9 cellular contexts compared by ENCODE assay signal in the genomic region with DNA sequence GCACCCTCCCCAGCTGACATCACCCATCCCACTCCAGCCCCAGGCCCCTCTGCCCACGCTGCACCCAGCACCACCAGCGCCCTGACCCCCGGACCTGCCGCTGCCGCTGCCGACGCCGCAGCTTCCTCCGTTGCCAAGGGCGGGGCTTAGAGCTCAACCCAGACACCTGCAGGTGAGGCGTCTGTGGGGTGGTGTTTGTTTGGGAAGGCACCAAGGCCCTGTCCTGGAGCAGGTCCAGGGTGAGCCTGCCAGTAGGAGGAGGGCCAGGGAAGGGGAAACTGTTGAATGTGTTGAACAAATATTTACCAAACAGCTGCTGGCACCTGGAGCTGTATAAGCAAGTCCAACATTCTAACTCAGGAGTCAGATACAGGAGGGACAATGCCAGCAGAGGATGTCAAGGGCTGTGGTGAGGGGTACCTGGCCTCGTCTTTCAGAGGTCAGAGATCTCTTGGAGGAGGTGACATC. TPM values are rescaled to one million over a fixed set of nuclear protein-coding genes. Genes with fewer than 3 reads are reported as not detected.
A peak's percentile ranks its signal among the peaks of the same experiment; 100 is the strongest.
DNase-seq lines count a peak whose midpoint lies in the region; ATAC-seq and TF ChIP-seq lines count a peak whose summit lies in the region.
"Had no signal": no experiment of that assay in that cellular context is flagged by ENCODE, and none has a peak within 500 bp of the region (broad histone marks: within the 10 kb centered on the region; RNA-seq: fewer than 3 reads in every experiment).

No MANE protein-coding gene starts in this region.

- no peaks in the 10 kb centered on the region for H3K27me3 Mint-ChIP-seq in CD8-positive, alpha-beta T cell (ENCODE audit: low read depth)
- H3K27me3 Mint-ChIP-seq in activated naive CD8-positive, alpha-beta T cell treated with anti-CD3 and anti-CD28 coated beads, Interleukin-2, amount 10 ng/mL, durations not matched to agents 7 days and 5 days, result no peaks in the 10 kb centered on the region

- H3K4me3 Mint-ChIP-seq in CD8-positive, alpha-beta T cell, result no peak overlapping the region
- no peak overlapping the region for H3K4me3 Mint-ChIP-seq in activated naive CD8-positive, alpha-beta T cell treated with anti-CD3 and anti-CD28 coated beads, Interleukin-2, amount 10 ng/mL, durations not matched to agents 7 days and 5 days

- no peak overlapping the region for H3K4me3 ChIP-seq in CD8-positive, alpha-beta T cell (ENCODE audit: low read depth, low read length)
- no peak overlapping the region for H3K4me3 ChIP-seq in muscle layer of duodenum (ENCODE audit: low read depth in 1 of 2, low read length in 2 of 2)
- H3K4me3 ChIP-seq in tibial artery, result no peak overlapping the region

- no peaks in the 10 kb centered on the region for H3K27me3 ChIP-seq in CD8-positive, alpha-beta T cell (ENCODE audit: insufficient read depth, low read length)
- no peaks in the 10 kb centered on the region for H3K27me3 ChIP-seq in muscle layer of duodenum (ENCODE audit: low read depth, low read length)
- H3K27me3 ChIP-seq in tibial artery, result no peaks in the 10 kb centered on the region

- no peak for ATAC-seq in CD8-positive, alpha-beta T cell
- no peak for ATAC-seq in activated naive CD8-positive, alpha-beta T cell treated with anti-CD3 and anti-CD28 coated beads, Interleukin-2, amount 10 ng/mL, durations not matched to agents 7 days and 5 days (ENCODE audit: low read depth)
- ATAC-seq in HG03139 (IDR thresholded peaks at IDR 0.05; ENCODE audit: unreplicated experiment) (no peak), GM18498 (IDR thresholded peaks at IDR 0.05; ENCODE audit: unreplicated experiment) (no peak)

- POLR2A ChIA-PET in CD8-positive, alpha-beta T cell (lab: Charles Lee), result interaction anchor here (0.7 to 2.0 kb wide), 2 partner anchors 11 to 80 kb away, joined by 4 read pairs; partner anchors contain the start of genes NUDT22, PRDX5, TRMT112 and TRPT1
- POLR2A ChIA-PET in activated naive CD8-positive, alpha-beta T cell treated with anti-CD3 and anti-CD28 coated beads, Interleukin-2, amount 10 ng/mL, durations not matched to agents 7 days and 5 days (lab: Charles Lee), result interaction anchor here (3.5 to 26.2 kb wide), 2 partner anchors 11 to 28 kb away, joined by 11 to 419 read pairs; partner anchors contain the start of genes FERMT3, NUDT22 and TRPT1

- peak overlapping the region; percentile 13 for H3K27ac Mint-ChIP-seq in CD8-positive, alpha-beta T cell
- peak overlapping the region; percentile 32 for H3K27ac Mint-ChIP-seq in activated naive CD8-positive, alpha-beta T cell treated with anti-CD3 and anti-CD28 coated beads, Interleukin-2, amount 10 ng/mL, durations not matched to agents 7 days and 5 days

- H3K36me3 Mint-ChIP-seq in CD8-positive, alpha-beta T cell, result peaks cover 29% of the 10 kb centered on the region
- H3K36me3 Mint-ChIP-seq in activated naive CD8-positive, alpha-beta T cell treated with anti-CD3 and anti-CD28 coated beads, Interleukin-2, amount 10 ng/mL, durations not matched to agents 7 days and 5 days, result peaks cover 17% of the 10 kb centered on the region

- H3K4me1 ChIP-seq in CD8-positive, alpha-beta T cell (ENCODE audit: insufficient read depth, low read length), result peaks cover 31% of the 10 kb centered on the region
- H3K4me1 ChIP-seq in muscle layer of duodenum (ENCODE audit: control insufficient read depth in 1 of 2, insufficient read depth in 2 of 2, low read length in 2 of 2) (peaks cover 18 to 31% of the 10 kb centered on the region in 2 donors), tibial artery (peaks cover 7 to 48% (median 40%) of the 10 kb centered on the region in 4 donors)

- H3K27ac ChIP-seq in CD8-positive, alpha-beta T cell (ENCODE audit: low read depth, low read length), result no peak overlapping the region
- H3K27ac ChIP-seq in muscle layer of duodenum (ENCODE audit: low read length), result peak overlapping the region; percentile 51
- H3K27ac ChIP-seq in tibial artery, result no peak overlapping the region

- DNase-seq in CD8-positive, alpha-beta T cell, result peak in 1 of 7 experiments; percentile 12
- DNase-seq in NCI-H1417 treated with DMSO at 0.1 percent for 48 hours (lab: John Stamatoyannopoulos, UW) (peak; percentile 59), tibial artery (no peak), NAMALWA (ENCODE audit: low spot score) (no peak)
- no peak for DNase-seq in activated naive CD8-positive, alpha-beta T cell treated with anti-CD3 and anti-CD28 coated beads, Interleukin-2, amount 10 ng/mL, durations not matched to agents 7 days and 5 days
- DNase-seq: SW 1271 had no signal

- H3K4me1 Mint-ChIP-seq in CD8-positive, alpha-beta T cell (ENCODE audit: low read depth), result peaks cover 34% of the 10 kb centered on the region
- peaks cover 28% of the 10 kb centered on the region for H3K4me1 Mint-ChIP-seq in activated naive CD8-positive, alpha-beta T cell treated with anti-CD3 and anti-CD28 coated beads, Interleukin-2, amount 10 ng/mL, durations not matched to agents 7 days and 5 days

- TF ChIP-seq CTCF in CD8-positive, alpha-beta T cell (IDR thresholded peaks at IDR 0.05), result no peak
- no peak for TF ChIP-seq CTCF in tibial artery (IDR thresholded peaks at IDR 0.05)

- H3K9me3 Mint-ChIP-seq in CD8-positive, alpha-beta T cell, result no peaks in the 10 kb centered on the region
- H3K9me3 Mint-ChIP-seq in activated naive CD8-positive, alpha-beta T cell treated with anti-CD3 and anti-CD28 coated beads, Interleukin-2, amount 10 ng/mL, durations not matched to agents 7 days and 5 days, result no peaks in the 10 kb centered on the region

- no peaks in the 10 kb centered on the region for H3K36me3 ChIP-seq in CD8-positive, alpha-beta T cell (ENCODE audit: insufficient read depth, low read length)
- peaks cover 14 to 19% of the 10 kb centered on the region in 2 donors for H3K36me3 ChIP-seq in muscle layer of duodenum (ENCODE audit: control insufficient read depth in 1 of 2, insufficient read depth in 2 of 2, low read length in 2 of 2)
- peaks cover 6 to 29% (median 16%) of the 10 kb centered on the region in 3 donors for H3K36me3 ChIP-seq in tibial artery

- H3K9me3 ChIP-seq in CD8-positive, alpha-beta T cell (ENCODE audit: low read length), result no peaks in the 10 kb centered on the region
- no peaks in the 10 kb centered on the region for H3K9me3 ChIP-seq in muscle layer of duodenum (ENCODE audit: control insufficient read depth in 1 of 2, low read length in 2 of 2)
- no peaks in the 10 kb centered on the region for H3K9me3 ChIP-seq in tibial artery

- intact Hi-C loops in CD8-positive, alpha-beta T cell (cut with DNase I, micrococcal nuclease), result no loop called here
- intact Hi-C loops in tibial artery (cut with DNase I; ENCODE audit: low total_unique reads), result no loop called here

- CTCF ChIA-PET in CD8-positive, alpha-beta T cell (lab: Charles Lee), result interaction anchor here (1.2 to 7.1 kb wide), 4 partner anchors 9 to 32 kb away, joined by 3 to 45 read pairs (median 8); partner anchors contain the start of genes FERMT3, NUDT22, PLCB3 and TRPT1

RNA-seq across cellular contexts. Expression of gene VEGFB, which starts 3.1 kb away (rescaled TPM):
- total RNA-seq in CD8-positive, alpha-beta T cell, result 10 to 100 TPM; 33.6 to 40.0 TPM
- 10 to 100 TPM; 93.4 to 98.8 TPM for total RNA-seq in activated naive CD8-positive, alpha-beta T cell treated with anti-CD3 and anti-CD28 coated beads, Interleukin-2, amount 10 ng/mL, durations not matched to agents 7 days and 5 days

RNA-seq across cellular contexts. Expression of gene FKBP2, which starts 3.4 kb away (rescaled TPM):
- 10 to 100 TPM; 19.4 TPM for total RNA-seq in CD8-positive, alpha-beta T cell
- 10 to 100 TPM; 27.7 to 28.1 TPM for total RNA-seq in activated naive CD8-positive, alpha-beta T cell treated with anti-CD3 and anti-CD28 coated beads, Interleukin-2, amount 10 ng/mL, durations not matched to agents 7 days and 5 days

RNA-seq across cellular contexts. Expression of gene DNAJC4, which starts 7.2 kb away (rescaled TPM):
- total RNA-seq in CD8-positive, alpha-beta T cell, result 10 to 100 TPM; 33.2 to 36.3 TPM
- total RNA-seq in activated naive CD8-positive, alpha-beta T cell treated with anti-CD3 and anti-CD28 coated beads, Interleukin-2, amount 10 ng/mL, durations not matched to agents 7 days and 5 days, result 10 to 100 TPM; 59.6 to 60.3 TPM

RNA-seq across cellular contexts. Expression of gene PPP1R14B, which starts 9.2 kb away (rescaled TPM):
- total RNA-seq in CD8-positive, alpha-beta T cell, result 10 to 100 TPM; 25.7 to 30.8 TPM
- total RNA-seq in activated naive CD8-positive, alpha-beta T cell treated with anti-CD3 and anti-CD28 coated beads, Interleukin-2, amount 10 ng/mL, durations not matched to agents 7 days and 5 days, result 100 to 1,000 TPM; 122 to 124 TPM

RNA-seq across cellular contexts. Expression of gene NUDT22, which starts 11.4 kb away (rescaled TPM):
- 10 to 100 TPM; 20.1 to 23.6 TPM for total RNA-seq in CD8-positive, alpha-beta T cell
- total RNA-seq in activated naive CD8-positive, alpha-beta T cell treated with anti-CD3 and anti-CD28 coated beads, Interleukin-2, amount 10 ng/mL, durations not matched to agents 7 days and 5 days, result 100 to 1,000 TPM; 102 to 103 TPM
